In the genomic region with DNA sequence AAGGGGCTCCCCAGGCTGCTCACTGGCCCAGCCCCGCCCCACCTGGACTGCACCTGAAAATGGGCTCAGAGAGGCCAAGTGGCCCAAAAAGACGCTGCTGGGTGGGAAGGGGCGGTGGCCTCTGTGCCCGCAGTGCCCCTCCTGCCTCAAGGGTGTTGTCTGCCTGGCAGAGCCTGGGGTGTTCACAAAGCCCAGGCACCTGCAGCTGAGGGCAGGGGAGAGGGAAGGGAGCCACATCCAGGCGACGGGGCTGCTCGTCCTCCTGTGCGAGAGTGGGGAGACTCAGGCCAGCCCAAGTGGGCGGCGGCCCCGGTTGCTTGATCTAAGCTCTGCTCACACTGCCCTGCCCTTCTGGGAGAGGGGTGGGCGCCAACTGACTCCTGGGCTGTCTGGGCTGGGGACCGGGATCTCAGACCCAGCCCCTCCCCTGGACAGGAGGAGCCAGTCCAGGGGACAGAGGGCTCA, we compare ENCODE assay signal across 13 cellular contexts. TPM values are rescaled to one million over a fixed set of nuclear protein-coding genes. Genes with fewer than 3 reads are reported as not detected.
A peak's percentile ranks its signal among the peaks of the same experiment; 100 is the strongest.
DNase-seq lines count a peak whose midpoint lies in the region; ATAC-seq and TF ChIP-seq lines count a peak whose summit lies in the region.
"Had no signal": no experiment of that assay in that cellular context is flagged by ENCODE, and none has a peak within 500 bp of the region (broad histone marks: within the 10 kb centered on the region; RNA-seq: fewer than 3 reads in every experiment).

No MANE protein-coding gene starts in this region.

- no peak overlapping the region for H2BK15ac ChIP-seq in mesenchymal stem cell (ENCODE audit: low read depth, poor library complexity, severe bottlenecking)

- H3K4me3 Mint-ChIP-seq in WTC11 = no peak overlapping the region
- H3K4me3 Mint-ChIP-seq in activated CD4-positive, alpha-beta memory T cell treated with anti-CD3 and anti-CD28 coated beads for 36 hours = no peak overlapping the region
- H3K4me3 Mint-ChIP-seq: CD4-positive, alpha-beta T cell had no signal

- DNase-seq in WTC11 (ENCODE audit: low spot score) (no peak), mesenchymal stem cell (no peak)
- DNase-seq in stimulated activated CD4-positive, alpha-beta T cell treated with anti-CD3 and anti-CD28 coated beads, Interleukin-2, amount 100 ng/mL, for 48 hours = no peak
- no peak for DNase-seq in activated CD4-positive, alpha-beta memory T cell treated with anti-CD3 and anti-CD28 coated beads for 36 hours
- DNase-seq: AML-193, DMS79, KG1, NCI-H1092, NCI-H1694, NCI-H345 had no signal

- no peaks in the 10 kb centered on the region for H3K27me3 Mint-ChIP-seq in WTC11 (ENCODE audit: low read depth)
- peaks cover 3% of the 10 kb centered on the region for H3K27me3 Mint-ChIP-seq in activated CD4-positive, alpha-beta memory T cell treated with anti-CD3 and anti-CD28 coated beads for 36 hours
- H3K27me3 Mint-ChIP-seq: CD4-positive, alpha-beta T cell had no signal

- WGBS in mesenchymal stem cell = 75% methylated on average over 13 of the region's 13 CpGs

- H3K4me1 Mint-ChIP-seq in WTC11 = no peaks in the 10 kb centered on the region
- no peaks in the 10 kb centered on the region for H3K4me1 Mint-ChIP-seq in activated CD4-positive, alpha-beta memory T cell treated with anti-CD3 and anti-CD28 coated beads for 36 hours (ENCODE audit: low read depth)

- no peak overlapping the region for H3K23ac ChIP-seq in mesenchymal stem cell (ENCODE audit: low read length in 2 of 2)

- no peaks in the 10 kb centered on the region for H3K9me3 Mint-ChIP-seq in WTC11
- no peaks in the 10 kb centered on the region for H3K9me3 Mint-ChIP-seq in activated CD4-positive, alpha-beta memory T cell treated with anti-CD3 and anti-CD28 coated beads for 36 hours
- H3K9me3 Mint-ChIP-seq: CD4-positive, alpha-beta T cell had no signal

- H3K79me1 ChIP-seq in mesenchymal stem cell (replicated peaks; ENCODE audit: low read length, poor library complexity, severe bottlenecking) = no peaks in the 10 kb centered on the region

- peak overlapping the region in 9 of 11 experiments; percentile 9 to 58 (median 36); a peak in 11 of 22 replicates for H3K4me2 ChIP-seq in BLaER1 treated with 17β-estradiol and CSF1 and Interleukin-3, amounts not matched to agents 10 nM and 100 nM
- no peak overlapping the region for H3K4me2 ChIP-seq in mesenchymal stem cell (ENCODE audit: low read length, poor library complexity, severe bottlenecking)

- no peak for TF ChIP-seq CTCF in WTC11 (IDR thresholded peaks at IDR 0.05)

- no peak overlapping the region for H2BK120ac ChIP-seq in mesenchymal stem cell (ENCODE audit: low read depth, low read length)

- H3K9me3 ChIP-seq in BLaER1 treated with 17β-estradiol and CSF1 and Interleukin-3, amounts not matched to agents 10 nM and 100 nM (replicated peaks in 1 of 11) = no peaks in the 10 kb centered on the region
- no peaks in the 10 kb centered on the region for H3K9me3 ChIP-seq in mesenchymal stem cell (ENCODE audit: control insufficient read depth, low read length)

- POLR2A ChIA-PET in WTC11 (lab: Charles Lee) = no interaction called here
- POLR2A ChIA-PET in activated CD4-positive, alpha-beta memory T cell treated with anti-CD3 and anti-CD28 coated beads for 36 hours (lab: Charles Lee) = no interaction called here

- H2AK5ac ChIP-seq in mesenchymal stem cell (ENCODE audit: low read length, severe bottlenecking) = no peak overlapping the region

- peak overlapping the region; percentile 8 for H4K8ac ChIP-seq in mesenchymal stem cell (ENCODE audit: low read length)

- H3K27me3 ChIP-seq in BLaER1 treated with 17β-estradiol and CSF1 and Interleukin-3, amounts not matched to agents 10 nM and 100 nM = no peaks in the 10 kb centered on the region
- H3K27me3 ChIP-seq in mesenchymal stem cell (ENCODE audit: control insufficient read depth in 1 of 2, insufficient read depth in 1 of 2, low read length in 2 of 2) = peaks cover 0 to 39% of the 10 kb centered on the region in 2 experiments

- 0 out of 22 replicates have a peak overlapping the region, but pooled peaks of 1 of the 11 experiments have one; percentile 5 for H3K9ac ChIP-seq in BLaER1 treated with 17β-estradiol and CSF1 and Interleukin-3, amounts not matched to agents 10 nM and 100 nM
- no peak overlapping the region for H3K9ac ChIP-seq in mesenchymal stem cell (ENCODE audit: low read length)

- H3K4ac ChIP-seq in mesenchymal stem cell (ENCODE audit: low read depth in 1 of 2, low read length in 2 of 2) = no peak overlapping the region

- H3K36me3 ChIP-seq in BLaER1 treated with 17β-estradiol and CSF1 and Interleukin-3, amounts not matched to agents 10 nM and 100 nM = no peaks in the 10 kb centered on the region
- H3K36me3 ChIP-seq in mesenchymal stem cell (ENCODE audit: control insufficient read depth in 1 of 2, insufficient read depth in 2 of 2, low read depth in 1 of 2, low read length in 2 of 2) = no peaks in the 10 kb centered on the region

- peak; percentile 29; the same call in 1 of the 2 replicates for ATAC-seq in WTC11
- ATAC-seq in GM18502 (IDR thresholded peaks at IDR 0.05; ENCODE audit: poor library complexity, unreplicated experiment) = no peak

- no peak overlapping the region for H3K27ac ChIP-seq in BLaER1 treated with 17β-estradiol and CSF1 and Interleukin-3, amounts not matched to agents 10 nM and 100 nM
- H3K27ac ChIP-seq in mesenchymal stem cell (ENCODE audit: low read length, poor library complexity, severe bottlenecking) = no peak overlapping the region

- no peaks in the 10 kb centered on the region; a peak in 1 of 22 replicates for H4K20me1 ChIP-seq in BLaER1 treated with 17β-estradiol and CSF1 and Interleukin-3, amounts not matched to agents 10 nM and 100 nM

- no peaks in the 10 kb centered on the region for H3K36me3 Mint-ChIP-seq in WTC11
- H3K36me3 Mint-ChIP-seq in activated CD4-positive, alpha-beta memory T cell treated with anti-CD3 and anti-CD28 coated beads for 36 hours = no peaks in the 10 kb centered on the region

- H2BK12ac ChIP-seq in mesenchymal stem cell (ENCODE audit: low read length in 2 of 2) = no peak overlapping the region

- no peak overlapping the region for H3K4me3 ChIP-seq in BLaER1 treated with 17β-estradiol and CSF1 and Interleukin-3, amounts not matched to agents 10 nM and 100 nM
- H3K4me3 ChIP-seq in mesenchymal stem cell (ENCODE audit: insufficient read depth in 1 of 2, low read depth in 1 of 2, low read length in 2 of 2) = no peak overlapping the region

- intact Hi-C loops in activated CD4-positive, alpha-beta memory T cell treated with anti-CD3 and anti-CD28 coated beads for 36 hours (cut with micrococcal nuclease) = no loop called here

- no peak overlapping the region for H4K91ac ChIP-seq in mesenchymal stem cell (ENCODE audit: low read length)

- H3K14ac ChIP-seq in mesenchymal stem cell (ENCODE audit: low read length in 2 of 2) = no peak overlapping the region

- CTCF ChIA-PET in WTC11 (lab: Charles Lee) = interaction anchor here (0.6 to 2.2 kb wide), 6 partner anchors 12 to 295 kb away, joined by 3 to 11 read pairs (median 4); a partner anchor contains a TSS
- CTCF ChIA-PET in activated CD4-positive, alpha-beta memory T cell treated with anti-CD3 and anti-CD28 coated beads for 36 hours (lab: Charles Lee) = no interaction called here

- no peak overlapping the region for H2BK5ac ChIP-seq in mesenchymal stem cell (ENCODE audit: low read depth, low read length, poor library complexity, severe bottlenecking)

- H3K27ac Mint-ChIP-seq in WTC11 = no peak overlapping the region
- no peak overlapping the region for H3K27ac Mint-ChIP-seq in activated CD4-positive, alpha-beta memory T cell treated with anti-CD3 and anti-CD28 coated beads for 36 hours
- H3K27ac Mint-ChIP-seq: CD4-positive, alpha-beta T cell had no signal

- H3K18ac ChIP-seq in mesenchymal stem cell (ENCODE audit: low read depth in 1 of 2, low read length in 2 of 2) = no peak overlapping the region

- no peak overlapping the region for H2AFZ ChIP-seq in mesenchymal stem cell (ENCODE audit: low read depth, low read length)

- peaks cover 11 to 42% (median 33%) of the 10 kb centered on the region in 10 experiments for H3K4me1 ChIP-seq in BLaER1 treated with 17β-estradiol and CSF1 and Interleukin-3, amounts not matched to agents 10 nM and 100 nM
- H3K4me1 ChIP-seq in mesenchymal stem cell (ENCODE audit: control insufficient read depth, insufficient read depth, low read depth, low read length) = peaks cover 13% of the 10 kb centered on the region

TF ChIP-seq in WTC11, 78 proteins besides CTCF, POLR2A, EP300 and RAD21:
- TF ChIP-seq CBFB (CRISPR knock-in tag; IDR thresholded peaks at IDR 0.05; ENCODE audit: low read depth) = no peak
- 0 out of 2 replicates have a peak, but pooled peaks have one; percentile 47 for TF ChIP-seq FOXP1 (CRISPR knock-in tag; IDR thresholded peaks at IDR 0.05; ENCODE audit: borderline replicate concordance)

RNA-seq across cellular contexts. Expression of a gene that starts 1.5 kb away (rescaled TPM):
- 0.20 to 0.55 TPM (median 0.46 TPM) in 3 replicates for total RNA-seq in WTC11 (2021)
- polyA plus RNA-seq in mesenchymal stem cell (2013, experiment 1 of 2) = not detected
- polyA plus RNA-seq in mesenchymal stem cell (2013, experiment 2 of 2) = not detected
- not detected for total RNA-seq in activated CD4-positive, alpha-beta memory T cell treated with anti-CD3 and anti-CD28 coated beads for 36 hours
- total RNA-seq: CD4-positive, alpha-beta T cell had no signal

RNA-seq across cellular contexts. Expression of a gene that starts 21.3 kb away (rescaled TPM):
- total RNA-seq in WTC11 (2021) = 32.8 to 50.9 TPM (median 32.8 TPM) in 3 replicates
- polyA plus RNA-seq in mesenchymal stem cell (2013, experiment 1 of 2) = 10.3 TPM
- polyA plus RNA-seq in mesenchymal stem cell (2013, experiment 2 of 2) = 11.2 TPM
- total RNA-seq in activated CD4-positive, alpha-beta memory T cell treated with anti-CD3 and anti-CD28 coated beads for 36 hours = 10 to 100 TPM; 31.8 to 32.2 TPM

RNA-seq across cellular contexts. Expression of a gene that starts 26.1 kb away (rescaled TPM):
- total RNA-seq in WTC11 (2021) = 35.0 to 45.1 TPM (median 36.6 TPM) in 3 replicates
- polyA plus RNA-seq in mesenchymal stem cell (2013, experiment 1 of 2) = 20.2 TPM
- polyA plus RNA-seq in mesenchymal stem cell (2013, experiment 2 of 2) = 20.1 TPM
- total RNA-seq in activated CD4-positive, alpha-beta memory T cell treated with anti-CD3 and anti-CD28 coated beads for 36 hours = 10 to 100 TPM; 13.7 to 15.5 TPM

RNA-seq across cellular contexts. Expression of a gene that starts 26.3 kb away (rescaled TPM):
- 177 to 183 TPM (median 181 TPM) in 3 replicates for total RNA-seq in WTC11 (2021)
- 6.2 TPM for polyA plus RNA-seq in mesenchymal stem cell (2013, experiment 1 of 2)
- 6.0 TPM for polyA plus RNA-seq in mesenchymal stem cell (2013, experiment 2 of 2)
- 100 to 1,000 TPM; 101 to 102 TPM for total RNA-seq in activated CD4-positive, alpha-beta memory T cell treated with anti-CD3 and anti-CD28 coated beads for 36 hours

RNA-seq across cellular contexts. Expression of a gene that starts 35.2 kb away (rescaled TPM):
- total RNA-seq in WTC11 (2021) = 38.4 to 41.7 TPM (median 39.4 TPM) in 3 replicates
- polyA plus RNA-seq in mesenchymal stem cell (2013, experiment 1 of 2) = 9.4 TPM
- 9.7 TPM for polyA plus RNA-seq in mesenchymal stem cell (2013, experiment 2 of 2)
- 10 to 100 TPM; 14.2 to 15.2 TPM for total RNA-seq in activated CD4-positive, alpha-beta memory T cell treated with anti-CD3 and anti-CD28 coated beads for 36 hours
